Comparison of ENCODE assay signal across 18 cellular contexts in the genomic region with DNA sequence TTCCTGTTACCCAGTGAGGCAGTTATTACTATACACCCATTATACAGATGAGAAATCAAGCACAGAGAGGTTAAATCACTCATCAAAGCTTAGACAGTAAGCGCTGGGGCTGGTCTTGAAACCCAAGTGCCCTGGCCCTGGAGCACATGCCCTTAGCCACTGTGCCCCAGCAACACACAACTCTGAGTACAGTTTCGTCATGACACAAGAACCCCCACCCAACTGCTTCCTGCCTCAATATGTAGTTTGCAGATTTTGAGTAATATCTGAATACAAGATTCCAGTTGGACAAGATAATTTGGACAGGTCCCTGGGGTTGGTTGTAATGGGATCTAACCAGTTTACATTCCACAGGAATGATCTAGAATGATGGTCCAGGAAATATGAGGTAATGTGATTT.
DNase-seq lines count a peak whose midpoint lies in the region; ATAC-seq and TF ChIP-seq lines count a peak whose summit lies in the region.
"Had no signal": no experiment of that assay in that cellular context is flagged by ENCODE, and none has a peak within 500 bp of the region (broad histone marks: within the 10 kb centered on the region; RNA-seq: fewer than 3 reads in every experiment).

No MANE protein-coding gene starts in this region.

- H3K36me3 ChIP-seq in cardiac muscle cell (no peaks in the 10 kb centered on the region), right atrium auricular region (no peaks in the 10 kb centered on the region), SK-N-MC (ENCODE audit: insufficient read depth, low read length) (peaks cover 5% of the 10 kb centered on the region; the same call in 1 of the 2 replicates)
- no peaks in the 10 kb centered on the region for H3K36me3 ChIP-seq in CD8-positive, alpha-beta memory T cell (ENCODE audit: insufficient read depth, low read length)

- DNase-seq in cardiac muscle cell (ENCODE audit: low read depth in 1 of 2, low spot score in 1 of 2) (no peak), right atrium auricular region (ENCODE audit: low spot score) (no peak), SK-N-MC (ENCODE audit: low read depth, low spot score) (no peak), fibroblast of villous mesenchyme (ENCODE audit: low read depth) (peak; percentile 8), type B pancreatic cell (ENCODE audit: extremely low spot score, unreplicated experiment) (no peak), caudate nucleus (lab: John Stamatoyannopoulos, UW) (no peak)
- DNase-seq in CD8-positive, alpha-beta memory T cell: no peak
- DNase-seq: activated gamma-delta T cell, heart left ventricle, NCI-H2081 treated with DMSO at 0.1 percent for 48 hours, NCI-H524 treated with DMSO at 0.1 percent for 48 hours, OCI-M1, T1000 had no signal

- H3K27me3 ChIP-seq in cardiac muscle cell (no peaks in the 10 kb centered on the region), right atrium auricular region (no peaks in the 10 kb centered on the region)
- H3K27me3 ChIP-seq in CD8-positive, alpha-beta memory T cell (ENCODE audit: insufficient read depth, low read length, poor library complexity, severe bottlenecking): no peaks in the 10 kb centered on the region
- H3K27me3 ChIP-seq: heart left ventricle had no signal

- H3K4me1 Mint-ChIP-seq in type B pancreatic cell (ENCODE audit: unreplicated experiment): peaks cover 41% of the 10 kb centered on the region
- H3K4me1 Mint-ChIP-seq in CD8-positive, alpha-beta memory T cell: peaks cover 0 to 3% (median 0%) of the 10 kb centered on the region in 3 donors

- no peaks in the 10 kb centered on the region for H3K9me3 Mint-ChIP-seq in type B pancreatic cell
- no peaks in the 10 kb centered on the region for H3K9me3 Mint-ChIP-seq in CD8-positive, alpha-beta memory T cell
- H3K9me3 Mint-ChIP-seq: mesothelial cell of epicardium; stimulated activated naive CD8-positive, alpha-beta T cell treated with anti-CD3 and anti-CD28 coated beads, Interleukin-15, Interleukin-2, amounts not matched to agents 100 ng/mL and 50 ng/mL, for 24 hours had no signal

- no peak for ATAC-seq in GM21723 (IDR thresholded peaks at IDR 0.05; ENCODE audit: unreplicated experiment)
- ATAC-seq: GM12878, heart left ventricle had no signal

- H3K4me3 Mint-ChIP-seq in type B pancreatic cell: peak overlapping the region; percentile 44
- H3K4me3 Mint-ChIP-seq in CD8-positive, alpha-beta memory T cell: no peak overlapping the region
- H3K4me3 Mint-ChIP-seq: mesothelial cell of epicardium; stimulated activated naive CD8-positive, alpha-beta T cell treated with anti-CD3 and anti-CD28 coated beads, Interleukin-15, Interleukin-2, amounts not matched to agents 100 ng/mL and 50 ng/mL, for 24 hours had no signal

- H3K4me1 ChIP-seq in cardiac muscle cell (ENCODE audit: low read depth) (peaks cover 68% of the 10 kb centered on the region), right atrium auricular region (peaks cover 0 to 31% of the 10 kb centered on the region in 2 donors)
- no peaks in the 10 kb centered on the region for H3K4me1 ChIP-seq in CD8-positive, alpha-beta memory T cell (ENCODE audit: insufficient read depth, low read length)

- POLR2A ChIA-PET in CD8-positive, alpha-beta memory T cell (lab: Charles Lee): no interaction called here

- H3K27me3 Mint-ChIP-seq in type B pancreatic cell: no peaks in the 10 kb centered on the region
- H3K27me3 Mint-ChIP-seq in CD8-positive, alpha-beta memory T cell: peaks cover 3 to 6% of the 10 kb centered on the region in 2 donors
- H3K27me3 Mint-ChIP-seq: stimulated activated naive CD8-positive, alpha-beta T cell treated with anti-CD3 and anti-CD28 coated beads, Interleukin-15, Interleukin-2, amounts not matched to agents 100 ng/mL and 50 ng/mL, for 24 hours had no signal

- TF ChIP-seq CTCF in cardiac muscle cell (IDR thresholded peaks at IDR 0.05; ENCODE audit: low read depth, low read length) (no peak), right atrium auricular region (IDR thresholded peaks at IDR 0.05) (no peak), fibroblast of villous mesenchyme (IDR thresholded peaks at IDR 0.05; ENCODE audit: insufficient read depth, low read depth, low read length) (no peak), type B pancreatic cell (conservative IDR thresholded peaks at IDR 0.05) (no peak)

- no peak overlapping the region for H3K4me3 ChIP-seq in cardiac muscle cell
- no peak overlapping the region for H3K4me3 ChIP-seq in right atrium auricular region
- H3K4me3 ChIP-seq in SK-N-MC: no peak overlapping the region
- H3K4me3 ChIP-seq in fibroblast of villous mesenchyme (ENCODE audit: low read depth, low read length): no peak overlapping the region
- no peak overlapping the region for H3K4me3 ChIP-seq in CD8-positive, alpha-beta memory T cell (ENCODE audit: low read length)
- H3K4me3 ChIP-seq: coronary artery, GM12878, heart left ventricle had no signal

- no peaks in the 10 kb centered on the region for H3K9me3 ChIP-seq in cardiac muscle cell (ENCODE audit: low read depth)
- H3K9me3 ChIP-seq in right atrium auricular region: no peaks in the 10 kb centered on the region
- no peaks in the 10 kb centered on the region for H3K9me3 ChIP-seq in SK-N-MC (ENCODE audit: low read depth, low read length)
- H3K9me3 ChIP-seq in CD8-positive, alpha-beta memory T cell (ENCODE audit: low read length): no peaks in the 10 kb centered on the region
- H3K9me3 ChIP-seq: heart left ventricle had no signal

- H3K27ac Mint-ChIP-seq in type B pancreatic cell: peak overlapping the region; percentile 91
- no peak overlapping the region for H3K27ac Mint-ChIP-seq in CD8-positive, alpha-beta memory T cell
- H3K27ac Mint-ChIP-seq: mesothelial cell of epicardium; stimulated activated naive CD8-positive, alpha-beta T cell treated with anti-CD3 and anti-CD28 coated beads, Interleukin-15, Interleukin-2, amounts not matched to agents 100 ng/mL and 50 ng/mL, for 24 hours had no signal

- peak overlapping the region; percentile 86 for H3K27ac ChIP-seq in cardiac muscle cell
- no peak overlapping the region for H3K27ac ChIP-seq in right atrium auricular region
- peak overlapping the region; percentile 99 for H3K27ac ChIP-seq in SK-N-MC
- no peak overlapping the region for H3K27ac ChIP-seq in CD8-positive, alpha-beta memory T cell (ENCODE audit: low read depth, low read length)
- H3K27ac ChIP-seq in caudate nucleus (ENCODE audit: low read depth, low read length): no peak overlapping the region
- H3K27ac ChIP-seq: coronary artery, heart left ventricle had no signal

- peaks cover 6% of the 10 kb centered on the region for H3K36me3 Mint-ChIP-seq in type B pancreatic cell
- no peaks in the 10 kb centered on the region for H3K36me3 Mint-ChIP-seq in CD8-positive, alpha-beta memory T cell

- H3K9ac ChIP-seq in SK-N-MC (ENCODE audit: insufficient read length): no peak overlapping the region

- CTCF ChIA-PET in CD8-positive, alpha-beta memory T cell (lab: Charles Lee): no interaction called here

Comparison
In these comparisons a context has a peak if more than half of its experiments do, and no peak if none do; other contexts are left out.
1. H3K27ac ChIP-seq: peak in cardiac muscle cell (single experiment) and SK-N-MC (single experiment); none in right atrium auricular region (0 of 2), CD8-positive, alpha-beta memory T cell (single experiment) and caudate nucleus (single experiment).